ENCODE assay signal across 13 cellular contexts in genomic region chr1:5109652-5110051, GRCh38.
"Had no signal": no experiment of that assay in that cellular context is flagged by ENCODE, and none has a peak within 500 bp of the region (broad histone marks: within the 10 kb centered on the region; RNA-seq: fewer than 3 reads in every experiment).

No MANE protein-coding gene starts in this region.

- H3K4me3 ChIP-seq: hepatocyte, left lung had no signal

- H3K9me3 ChIP-seq: left lung had no signal

- H3K9ac ChIP-seq: parathyroid adenoma had no signal

- H3K4me2 ChIP-seq: hepatocyte had no signal

- H3K27me3 ChIP-seq: hepatocyte had no signal

- H3K79me2 ChIP-seq: hepatocyte, parathyroid adenoma had no signal

- H3K27ac ChIP-seq: hepatocyte, left lung, parathyroid adenoma, WERI-Rb-1 had no signal

- H3K36me3 ChIP-seq: left lung, WERI-Rb-1 had no signal

- H2AFZ ChIP-seq: hepatocyte, parathyroid adenoma had no signal

- DNase-seq: activated CD4-positive, alpha-beta T cell treated with anti-CD3 and anti-CD28 coated beads for 4 hours; activated CD8-positive, alpha-beta T cell treated with anti-CD3 and anti-CD28 coated beads for 36 hours; activated effector memory CD4-positive, alpha-beta T cell treated with Interleukin-2 at 50 U/mL for 16 hours; activated naive CD4-positive, alpha-beta T cell treated with anti-CD3 and anti-CD28 coated beads, Interleukin-2, amount 50 U/mL, for 16 hours; activated T-cell treated with anti-CD3 and anti-CD28 coated beads, Interleukin-2, amount 50 U/mL, for 4 hours; left lung; naive B cell; stimulated activated CD4-positive, alpha-beta T cell treated with anti-CD3 and anti-CD28 coated beads, Interleukin-12 subunit alpha, Interleukin-12 subunit beta, amount 100 ng/mL, for 4 hours; stimulated activated CD4-positive, alpha-beta T cell treated with anti-CD3 and anti-CD28 coated beads, Interleukin-2, amount 100 ng/mL, for 24 hours; T1000; WERI-Rb-1 had no signal
